ENCODE assay signal across 8 cellular contexts in genomic region chr1:227563319-227564201, GRCh38. TPM values are rescaled to one million over a fixed set of nuclear protein-coding genes. Genes with fewer than 3 reads are reported as not detected.
A peak's percentile ranks its signal among the peaks of the same experiment; 100 is the strongest.
DNase-seq lines count a peak whose midpoint lies in the region; ATAC-seq and TF ChIP-seq lines count a peak whose summit lies in the region.

Gene ZNF678 (plus strand): TSS chr1:227563556. CDS start chr1:227650992, 87,436 bp downstream.

- peak; percentile 43; the same call in 1 of the 2 replicates for TF ChIP-seq EP300 in Ishikawa (IDR thresholded peaks at IDR 0.05; ENCODE audit: borderline replicate concordance)

- peak; percentile 82 for TF ChIP-seq POLR2A in erythroblast (IDR thresholded peaks at IDR 0.05; ENCODE audit: low read length)

- peak; percentile 96 for ATAC-seq in GM21619 (IDR thresholded peaks at IDR 0.05; ENCODE audit: unreplicated experiment)

- DNase-seq in DMS153 (lab: John Stamatoyannopoulos, UW) (peak; percentile 95), OCI-M2 (lab: John Stamatoyannopoulos, UW; ENCODE audit: unreplicated experiment) (peak; percentile 46), erythroblast (lab: John Stamatoyannopoulos, UW) (peak; percentile 93), mucosa of gallbladder (ENCODE audit: low spot score) (peak; percentile 92)
- peak; percentile 83 for DNase-seq in activated T-cell treated with anti-CD3 and anti-CD28 coated beads, Interleukin-2, amount 50 U/mL, for 1 hour
- DNase-seq in stimulated activated CD8-positive, alpha-beta memory T cell treated with anti-CD3 and anti-CD28 coated beads, Interleukin-4, amount 100 ng/mL, for 24 hours (ENCODE audit: low read depth) = peak; percentile 83

- TF ChIP-seq RAD21 in Ishikawa (IDR thresholded peaks at IDR 0.05; ENCODE audit: low read depth) = no peak

TF ChIP-seq in Ishikawa, 13 proteins besides CTCF, POLR2A, EP300 and RAD21:
- TF ChIP-seq NFIC (IDR thresholded peaks at IDR 0.05) = no peak
- TF ChIP-seq TAF1 (IDR thresholded peaks at IDR 0.05; ENCODE audit: low read depth) = no peak; the same call in none of the 2 replicates
- peak; percentile 21; the same call in 1 of the 2 replicates for TF ChIP-seq EGR1 (IDR thresholded peaks at IDR 0.05)
- no peak for TF ChIP-seq CEBPB (IDR thresholded peaks at IDR 0.05)
- TF ChIP-seq, protein P1, sequence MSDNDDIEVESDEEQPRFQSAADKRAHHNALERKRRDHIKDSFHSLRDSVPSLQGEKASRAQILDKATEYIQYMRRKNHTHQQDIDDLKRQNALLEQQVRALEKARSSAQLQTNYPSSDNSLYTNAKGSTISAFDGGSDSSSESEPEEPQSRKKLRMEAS (IDR thresholded peaks at IDR 0.05) = peak; percentile 43; the same call in 1 of the 2 replicates
- TF ChIP-seq REST (IDR thresholded peaks at IDR 0.05; ENCODE audit: low read depth) = 0 out of 2 replicates have a peak, but pooled peaks have one; percentile 22
- 0 out of 2 replicates have a peak, but pooled peaks have one; percentile 33 for TF ChIP-seq FOXM1 (IDR thresholded peaks at IDR 0.05; ENCODE audit: borderline replicate concordance, low read depth)
- TF ChIP-seq, protein P2, sequence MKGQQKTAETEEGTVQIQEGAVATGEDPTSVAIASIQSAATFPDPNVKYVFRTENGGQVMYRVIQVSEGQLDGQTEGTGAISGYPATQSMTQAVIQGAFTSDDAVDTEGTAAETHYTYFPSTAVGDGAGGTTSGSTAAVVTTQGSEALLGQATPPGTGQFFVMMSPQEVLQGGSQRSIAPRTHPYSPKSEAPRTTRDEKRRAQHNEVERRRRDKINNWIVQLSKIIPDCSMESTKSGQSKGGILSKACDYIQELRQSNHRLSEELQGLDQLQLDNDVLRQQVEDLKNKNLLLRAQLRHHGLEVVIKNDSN (IDR thresholded peaks at IDR 0.05) = 0 out of 2 replicates have a peak, but pooled peaks have one; percentile 21
- peak; percentile 44; the same call in 1 of the 2 replicates for TF ChIP-seq TCF12 (IDR thresholded peaks at IDR 0.05; ENCODE audit: low read depth)
- TF ChIP-seq TEAD4 (IDR thresholded peaks at IDR 0.05) = peak; percentile 43; the same call in 1 of the 2 replicates
- peak; percentile 94 for TF ChIP-seq YY1 (IDR thresholded peaks at IDR 0.05; ENCODE audit: low read depth)
- peak; percentile 29; the same call in 1 of the 2 replicates for TF ChIP-seq CREB1 (IDR thresholded peaks at IDR 0.05; ENCODE audit: low read depth)
- TF ChIP-seq ZBTB7A (IDR thresholded peaks at IDR 0.05; ENCODE audit: low read depth) = 0 out of 2 replicates have a peak, but pooled peaks have one; percentile 54

RNA-seq across cellular contexts. Expression of gene ZNF678, which starts in this region (rescaled TPM):
- total RNA-seq in mucosa of gallbladder = 10.8 TPM

Comparison
In these comparisons a context has a peak if more than half of its experiments do, and no peak if none do; other contexts are left out.
1. Peak in every context shown above with its lines: DNase-seq and ATAC-seq.